ENCODE assay signal across 21 cellular contexts in the genomic region with DNA sequence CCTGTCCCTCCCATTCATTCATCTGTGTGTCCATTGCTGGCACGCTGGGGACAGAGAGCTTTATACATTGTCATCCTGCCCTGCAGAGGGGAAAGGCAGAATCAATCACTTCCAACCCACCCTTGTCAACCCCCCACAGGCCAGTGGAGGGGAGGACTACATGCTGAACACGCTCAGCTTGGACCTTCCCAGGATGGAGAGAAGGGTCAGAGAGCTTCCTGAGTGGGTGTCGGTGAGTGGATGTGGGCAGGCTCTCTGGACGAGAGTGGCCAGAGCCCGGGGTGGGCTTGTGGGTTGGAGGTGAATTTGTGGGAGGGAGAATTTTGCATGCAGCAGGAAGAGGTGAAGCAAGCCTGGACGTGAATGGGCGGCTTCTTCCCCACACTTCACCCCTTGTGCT.
DNase-seq lines count a peak whose midpoint lies in the region; ATAC-seq and TF ChIP-seq lines count a peak whose summit lies in the region.
"Had no signal": no experiment of that assay in that cellular context is flagged by ENCODE, and none has a peak within 500 bp of the region (broad histone marks: within the 10 kb centered on the region; RNA-seq: fewer than 3 reads in every experiment).

No MANE protein-coding gene starts in this region.

- H3K27ac ChIP-seq in BLaER1 = no peak overlapping the region
- H3K27ac ChIP-seq in sigmoid colon = no peak overlapping the region

- H3K4me3 Mint-ChIP-seq in activated T-helper 17 cell treated with anti-CD3 and anti-CD28 coated beads, Interleukin-2, amount 50 U/mL, for 72 hours = no peak overlapping the region
- H3K4me3 Mint-ChIP-seq: CD4-positive, CD25-positive, alpha-beta regulatory T cell; HFFc6 had no signal

- no peak for ATAC-seq in activated T-helper 17 cell treated with anti-CD3 and anti-CD28 coated beads, Interleukin-2, amount 50 U/mL, for 72 hours (replicated peaks)

- H3K9me3 ChIP-seq in BLaER1 (no peaks in the 10 kb centered on the region), sigmoid colon (no peaks in the 10 kb centered on the region)

- DNase-seq in activated effector memory CD4-positive, alpha-beta T cell treated with anti-CD3 and anti-CD28 coated beads, Interleukin-2, amount 50 U/mL, for 16 hours = peak; percentile 25
- DNase-seq in activated effector memory CD4-positive, alpha-beta T cell treated with Interleukin-2 at 50 U/mL for 16 hours = no peak
- DNase-seq in sigmoid colon (peak; percentile 34), AG08395 (ENCODE audit: low spot score) (no peak)
- DNase-seq in activated naive CD4-positive, alpha-beta T cell treated with anti-CD3 and anti-CD28 coated beads, Interleukin-2, amount 50 U/mL, for 16 hours = no peak
- DNase-seq: CD4-positive, CD25-positive, alpha-beta regulatory T cell; EL; GF-D8; H7; HFFc6; Karpas-422; NCI-H1417; NCI-H1694 treated with DMSO at 0.1 percent for 48 hours; NCI-H2081 treated with DMSO at 0.1 percent for 48 hours; NCI-H2171 treated with DMSO at 0.1 percent for 48 hours; NCI-H446 treated with DMSO at 0.1 percent for 48 hours; NCI-H526 treated with DMSO at 0.1 percent for 48 hours; OCI-M1; SHP77 had no signal

- 0 out of 2 replicates have a peak, but pooled peaks cover 6% of the 10 kb centered on the region for H4K20me1 ChIP-seq in BLaER1

- H3K4me1 Mint-ChIP-seq in activated T-helper 17 cell treated with anti-CD3 and anti-CD28 coated beads, Interleukin-2, amount 50 U/mL, for 72 hours = peaks cover 13% of the 10 kb centered on the region

- H3K36me3 ChIP-seq in BLaER1 (no peaks in the 10 kb centered on the region), sigmoid colon (no peaks in the 10 kb centered on the region)

- H3K36me3 Mint-ChIP-seq in activated T-helper 17 cell treated with anti-CD3 and anti-CD28 coated beads, Interleukin-2, amount 50 U/mL, for 72 hours (ENCODE audit: low read depth) = no peaks in the 10 kb centered on the region
- H3K36me3 Mint-ChIP-seq: CD4-positive, CD25-positive, alpha-beta regulatory T cell had no signal

- peak overlapping the region; percentile 41 for H3K9ac ChIP-seq in BLaER1

- H3K4me2 ChIP-seq in BLaER1 = peak overlapping the region; percentile 96

- peak overlapping the region; percentile 9; the same call in 1 of the 2 replicates for H3K4me3 ChIP-seq in BLaER1
- no peak overlapping the region for H3K4me3 ChIP-seq in sigmoid colon

- intact Hi-C loops in sigmoid colon (cut with DNase I) = no loop called here

- H3K27ac Mint-ChIP-seq in activated T-helper 17 cell treated with anti-CD3 and anti-CD28 coated beads, Interleukin-2, amount 50 U/mL, for 72 hours = peak overlapping the region; percentile 31
- H3K27ac Mint-ChIP-seq: CD4-positive, CD25-positive, alpha-beta regulatory T cell; HFFc6 had no signal

- no peak for TF ChIP-seq POLR2A in sigmoid colon (IDR thresholded peaks at IDR 0.05)

- H3K27me3 ChIP-seq in BLaER1 (no peaks in the 10 kb centered on the region), sigmoid colon (no peaks in the 10 kb centered on the region)

- no peaks in the 10 kb centered on the region for H3K9me3 Mint-ChIP-seq in activated T-helper 17 cell treated with anti-CD3 and anti-CD28 coated beads, Interleukin-2, amount 50 U/mL, for 72 hours
- H3K9me3 Mint-ChIP-seq: HFFc6 had no signal

- TF ChIP-seq EP300 in sigmoid colon (IDR thresholded peaks at IDR 0.05) = no peak

- peaks cover 51% of the 10 kb centered on the region for H3K4me1 ChIP-seq in BLaER1
- peaks cover 0 to 10% (median 7%) of the 10 kb centered on the region in 4 donors for H3K4me1 ChIP-seq in sigmoid colon

- H3K27me3 Mint-ChIP-seq in activated T-helper 17 cell treated with anti-CD3 and anti-CD28 coated beads, Interleukin-2, amount 50 U/mL, for 72 hours = no peaks in the 10 kb centered on the region
- H3K27me3 Mint-ChIP-seq: CD4-positive, CD25-positive, alpha-beta regulatory T cell had no signal

- 74 to 79% methylated on average over 7 of the region's 7 CpGs for WGBS in sigmoid colon, 2 donors

- no peak for TF ChIP-seq CTCF in sigmoid colon (IDR thresholded peaks at IDR 0.05)

Comparison
In these comparisons a context has a peak if more than half of its experiments do, and no peak if none do; other contexts are left out.
1. DNase-seq: peak in activated effector memory CD4-positive, alpha-beta T cell treated with anti-CD3 and anti-CD28 coated beads, Interleukin-2, amount 50 U/mL, for 16 hours (single experiment) and sigmoid colon (single experiment); none in activated effector memory CD4-positive, alpha-beta T cell treated with Interleukin-2 at 50 U/mL for 16 hours (single experiment), activated naive CD4-positive, alpha-beta T cell treated with anti-CD3 and anti-CD28 coated beads, Interleukin-2, amount 50 U/mL, for 16 hours (single experiment) and AG08395 (single experiment).